32 cellular contexts compared by ENCODE assay signal in the genomic region with DNA sequence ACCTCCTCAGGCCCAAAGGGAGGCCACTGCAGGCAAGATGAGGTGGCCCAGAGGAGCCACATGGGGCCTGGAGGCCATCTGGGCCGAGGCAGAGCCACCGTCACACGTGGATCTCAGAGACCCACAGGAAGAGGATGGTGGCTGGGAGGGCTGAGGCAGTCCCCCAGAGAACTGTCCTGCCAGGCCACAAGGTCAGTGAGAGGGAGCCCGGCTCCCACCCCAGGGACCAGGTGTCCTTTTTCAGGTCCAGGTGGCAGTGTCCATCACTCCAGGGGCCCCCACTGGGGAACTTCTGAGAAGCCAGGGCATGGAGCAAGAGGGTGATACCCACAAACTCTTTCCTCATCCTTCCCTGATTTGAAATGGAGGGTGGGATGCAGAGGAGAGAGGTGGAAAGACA. TPM values are rescaled to one million over a fixed set of nuclear protein-coding genes. Genes with fewer than 3 reads are reported as not detected.
"Had no signal": no experiment of that assay in that cellular context is flagged by ENCODE, and none has a peak within 500 bp of the region (broad histone marks: within the 10 kb centered on the region; RNA-seq: fewer than 3 reads in every experiment).

No MANE protein-coding gene starts in this region.

- H3K9me3 Mint-ChIP-seq: mesothelial cell of epicardium; nephron; neural crest cell; stimulated activated memory B cell treated with anti-CD40 and anti-IgM and Interleukin-4, amounts not matched to agents 10 μg/mL and 1 μg/mL and 100 μg/mL, for 72 hours; stimulated activated naive CD8-positive, alpha-beta T cell treated with anti-CD3 and anti-CD28 coated beads, Interleukin-15, amount 100 ng/mL, for 72 hours had no signal

- DNase-seq: heart right ventricle; mesendoderm; naive B cell; occipital lobe; right lobe of liver; stimulated activated CD4-positive, alpha-beta T cell treated with anti-CD3 and anti-CD28 coated beads, Interleukin-12 subunit alpha, Interleukin-12 subunit beta, amount 100 ng/mL, for 4 hours; stimulated activated CD4-positive, alpha-beta T cell treated with anti-CD3 and anti-CD28 coated beads, Interleukin-15, amount 100 ng/mL, for 24 hours; stimulated activated CD4-positive, alpha-beta T cell treated with anti-CD3 and anti-CD28 coated beads, Interleukin-2, amount 100 ng/mL, for 24 hours; stimulated activated CD4-positive, alpha-beta T cell treated with anti-CD3 and anti-CD28 coated beads, Interleukin-4, amount 100 ng/mL, for 4 hours; stimulated activated CD8-positive, alpha-beta memory T cell treated with anti-CD3 and anti-CD28 coated beads, Interleukin-4, amount 100 ng/mL, for 48 hours; stimulated activated naive CD4-positive, alpha-beta T cell treated with Interleukin-2 at 50 U/mL for 16 hours; stimulated activated naive CD8-positive, alpha-beta T cell treated with anti-CD3 and anti-CD28 coated beads, Interleukin-15, amount 100 ng/mL, for 72 hours; testis; thyroid gland; transverse colon; upper lobe of left lung had no signal

- H3K4me3 Mint-ChIP-seq: mesothelial cell of epicardium; nephron; neural crest cell; stimulated activated memory B cell treated with anti-CD40 and anti-IgM and Interleukin-4, amounts not matched to agents 10 μg/mL and 1 μg/mL and 100 μg/mL, for 72 hours; stimulated activated naive CD8-positive, alpha-beta T cell treated with anti-CD3 and anti-CD28 coated beads, Interleukin-15, amount 100 ng/mL, for 72 hours had no signal

- H2AFZ ChIP-seq: hepatocyte had no signal

- H3K4me2 ChIP-seq: hepatocyte, smooth muscle cell had no signal

- ATAC-seq: heart right ventricle; right lobe of liver; stimulated activated memory B cell treated with anti-CD40 and anti-IgM and Interleukin-4, amounts not matched to agents 10 μg/mL and 1 μg/mL and 100 μg/mL, for 72 hours; stimulated activated naive CD8-positive, alpha-beta T cell treated with anti-CD3 and anti-CD28 coated beads, Interleukin-15, amount 100 ng/mL, for 72 hours had no signal

- H3K4me1 ChIP-seq: testis had no signal

- H3K9me3 ChIP-seq: heart right ventricle, neutrophil, ovary, right atrium auricular region, right lobe of liver, testis, thyroid gland, transverse colon, upper lobe of left lung, vagina had no signal

- H3K27me3 ChIP-seq: ovary, right atrium auricular region, right lobe of liver, testis, thyroid gland, vagina had no signal

- H3K36me3 ChIP-seq: neutrophil, ovary, right atrium auricular region, right lobe of liver, thyroid gland, transverse colon, vagina had no signal

- H3K4me3 ChIP-seq: heart right ventricle, hepatocyte, lung, ovary, right atrium auricular region, right lobe of liver, smooth muscle cell, testis, thyroid gland, transverse colon, upper lobe of left lung, vagina had no signal

- H3K27ac Mint-ChIP-seq: mesothelial cell of epicardium; naive B cell; nephron; progenitor cell of endocrine pancreas; stimulated activated memory B cell treated with anti-CD40 and anti-IgM and Interleukin-4, amounts not matched to agents 10 μg/mL and 1 μg/mL and 100 μg/mL, for 72 hours had no signal

- H3K27ac ChIP-seq: heart right ventricle, hepatocyte, neutrophil, ovary, right atrium auricular region, right lobe of liver, testis, thyroid gland, transverse colon, upper lobe of left lung, vagina had no signal

- H3K79me2 ChIP-seq: hepatocyte had no signal

- H3K36me3 Mint-ChIP-seq: mesothelial cell of epicardium, naive B cell had no signal

RNA-seq across cellular contexts. Expression of gene PRR36, which starts 14.4 kb away (rescaled TPM):
- total RNA-seq: liver, right atrium auricular region, skeletal muscle tissue, vagina had no signal

RNA-seq across cellular contexts. Expression of gene LRRC8E, which starts 28.5 kb away (rescaled TPM):
- total RNA-seq: mononuclear cell, occipital lobe had no signal

RNA-seq across cellular contexts. Expression of gene TGFBR3L, which starts 54.9 kb away (rescaled TPM):
- total RNA-seq: hepatocyte, occipital lobe, thyroid gland, urinary bladder had no signal
